8 cellular contexts compared by ENCODE assay signal in the genomic region with DNA sequence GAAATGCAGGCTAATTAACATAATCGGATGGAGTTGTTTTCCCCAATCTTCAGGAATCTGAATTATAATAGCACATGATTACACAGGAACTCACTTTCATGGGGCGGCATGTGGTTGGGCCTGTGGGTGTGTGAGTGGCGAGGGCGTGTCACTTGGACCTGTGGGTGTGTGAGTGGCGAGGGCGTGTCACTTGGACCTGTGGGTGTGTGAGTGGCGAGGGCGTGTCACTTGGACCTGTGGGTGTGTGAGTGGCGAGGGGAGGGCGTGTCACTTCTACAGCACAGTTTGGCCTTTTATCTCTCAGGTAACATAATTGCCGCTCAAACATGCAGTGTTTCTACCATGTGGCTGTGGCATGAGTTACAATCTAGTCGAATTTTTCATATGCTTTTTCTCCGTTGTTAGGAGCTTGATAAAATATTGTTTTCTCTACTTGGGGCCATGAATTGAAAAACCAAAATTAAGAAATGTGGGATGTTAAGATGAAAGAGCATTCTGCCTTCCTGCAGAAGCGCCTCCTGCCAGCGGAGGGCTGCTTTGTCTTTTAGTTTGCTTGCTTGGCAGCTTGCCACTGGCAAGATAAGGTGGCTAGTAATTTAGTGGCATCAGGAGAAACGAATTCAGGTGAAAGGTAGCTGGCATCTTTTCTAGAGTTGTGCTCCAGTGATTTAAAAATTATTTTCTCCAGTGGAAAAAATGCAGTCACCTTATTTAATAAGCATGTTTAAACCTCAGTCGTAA. TPM values are rescaled to one million over a fixed set of nuclear protein-coding genes. Genes with fewer than 3 reads are reported as not detected.
DNase-seq lines count a peak whose midpoint lies in the region; ATAC-seq and TF ChIP-seq lines count a peak whose summit lies in the region.

No MANE protein-coding gene starts in this region.

- no TSS peak for BruUV-seq in PC-9 (replicated peaks; lab: Mats Ljungman, UMichigan)

- peaks cover 32% of the 10 kb centered on the region for H4K20me1 ChIP-seq in PC-9 (ENCODE audit: insufficient read depth)

- TF ChIP-seq CTCF in PC-9 (conservative IDR thresholded peaks at IDR 0.05) (no peak; the same call in 1 of the 2 replicates), astrocyte of the spinal cord (IDR thresholded peaks at IDR 0.05; ENCODE audit: low read depth, low read length) (peak; percentile 22)

- intact Hi-C loops in PC-9 (cut with micrococcal nuclease; ENCODE audit: unreplicated experiment) = loop anchor here (5.0 kb wide), 1 partner anchor 236 kb away; no protein-coding TSS in a partner anchor

- no peaks in the 10 kb centered on the region for H3K9me2 ChIP-seq in PC-9 (ENCODE audit: insufficient read depth)

- peaks cover 73% of the 10 kb centered on the region for H3K4me1 ChIP-seq in PC-9 (replicated peaks; ENCODE audit: insufficient read depth)

- in situ Hi-C loops in astrocyte of the spinal cord (cut with HindIII; ENCODE audit: low sequenced_read_pairs) = no loop called here

- POLR2A ChIA-PET in PC-9 (lab: Charles Lee; ENCODE audit: unreplicated experiment) = interaction anchor here (0.6 kb wide), 1 partner anchor 73 kb away, joined by 8 read pairs; no protein-coding TSS in a partner anchor

- H3K27me3 ChIP-seq in PC-9 (ENCODE audit: insufficient read depth, low read depth) = no peaks in the 10 kb centered on the region

- H3K36me3 ChIP-seq in PC-9 (ENCODE audit: low read depth) = peaks cover 19% of the 10 kb centered on the region

- DNase-seq in NCI-H1436 (lab: John Stamatoyannopoulos, UW) = peak; percentile 53
- DNase-seq in NCI-H1436 treated with DMSO at 0.1 percent for 48 hours (lab: John Stamatoyannopoulos, UW) = no peak
- DNase-seq in PC-9 = peak; percentile 65 to 70
- no peak for DNase-seq in astrocyte of the spinal cord (ENCODE audit: low read depth, low spot score)
- peak; percentile 16 for DNase-seq in renal cortical epithelial cell (ENCODE audit: low read depth)
- no peak for DNase-seq in AML-193 (lab: John Stamatoyannopoulos, UW)
- DNase-seq in UCSD-AML1 (lab: John Stamatoyannopoulos, UW; ENCODE audit: unreplicated experiment) = no peak

- H3K27ac ChIP-seq in PC-9 = peak overlapping the region; percentile 71

- H3K4me3 ChIP-seq in PC-9 = no peak overlapping the region
- no peak overlapping the region for H3K4me3 ChIP-seq in astrocyte of the spinal cord (ENCODE audit: low read depth, low read length)

- H3K4me2 ChIP-seq in PC-9 = peak overlapping the region; percentile 54

- H3F3A ChIP-seq in PC-9 (ENCODE audit: insufficient read depth, low read depth) = peaks cover 71% of the 10 kb centered on the region

- H2AFZ ChIP-seq in PC-9 = no peak overlapping the region

- CTCF ChIA-PET in PC-9 (lab: Charles Lee) = interaction anchor here (0.6 to 1.1 kb wide), 5 partner anchors 10 to 786 kb away, joined by 3 to 11 read pairs (median 3); no protein-coding TSS in a partner anchor

- H3K9me3 ChIP-seq in PC-9 (ENCODE audit: insufficient read depth, low read depth) = no peaks in the 10 kb centered on the region

- peaks cover 97% of the 10 kb centered on the region for H3K79me2 ChIP-seq in PC-9 (ENCODE audit: low read depth)

- ATAC-seq in GM19455 (IDR thresholded peaks at IDR 0.05; ENCODE audit: unreplicated experiment) = no peak

RNA-seq across cellular contexts. Expression of a gene that starts 36.2 kb away (rescaled TPM):
- total RNA-seq in PC-9 (2021) = 86.3 and 109 TPM in 2 replicates
- 39.6 and 86.7 TPM in 2 replicates for total RNA-seq in renal cortical epithelial cell

Comparison
In these comparisons a context has a peak if more than half of its experiments do, and no peak if none do; other contexts are left out.
1. DNase-seq: peak in NCI-H1436 (single experiment), PC-9 (2 of 2) and renal cortical epithelial cell (single experiment); none in NCI-H1436 treated with DMSO at 0.1 percent for 48 hours (single experiment), astrocyte of the spinal cord (single experiment), AML-193 (0 of 2) and UCSD-AML1 (single experiment).